ENCODE assay signal across 18 cellular contexts in the genomic region with DNA sequence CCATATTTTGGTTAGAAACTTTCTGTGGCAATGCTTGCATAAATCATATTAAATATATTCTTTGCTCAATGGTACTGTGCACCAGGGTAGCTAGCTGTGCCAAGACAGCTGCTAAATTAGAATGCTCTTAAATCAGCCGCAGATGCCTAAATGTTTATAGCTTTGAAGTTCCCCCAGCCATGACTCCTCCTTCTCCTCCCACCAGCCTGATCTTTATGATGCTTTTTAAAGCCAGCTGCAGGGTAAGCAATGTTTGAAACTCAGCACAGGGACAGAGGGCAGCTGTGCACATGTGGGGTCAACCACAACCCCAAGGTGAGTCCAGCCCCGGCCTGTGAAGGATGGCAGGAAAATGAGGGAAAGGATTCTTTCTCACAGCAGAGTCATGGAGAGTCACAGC.
"Had no signal": no experiment of that assay in that cellular context is flagged by ENCODE, and none has a peak within 500 bp of the region (broad histone marks: within the 10 kb centered on the region; RNA-seq: fewer than 3 reads in every experiment).

No MANE protein-coding gene starts in this region.

- DNase-seq: activated CD4-positive, alpha-beta memory T cell treated with anti-CD3 and anti-CD28 coated beads for 36 hours; activated CD4-positive, alpha-beta T cell treated with anti-CD3 and anti-CD28 coated beads for 36 hours; activated CD8-positive, alpha-beta memory T cell treated with anti-CD3 and anti-CD28 coated beads, Interleukin-2, amount 10 ng/mL, durations not matched to agents 7 days and 5 days; activated naive CD4-positive, alpha-beta T cell treated with anti-CD3 and anti-CD28 coated beads, Interleukin-2, amount 10 ng/mL, durations not matched to agents 7 days and 5 days; activated T-cell treated with anti-CD3 and anti-CD28 coated beads, Interleukin-2, amount 50 U/mL, for 24 hours; dorsolateral prefrontal cortex; left ventricle myocardium superior; mesendoderm; right cardiac atrium; stimulated activated CD4-positive, alpha-beta T cell treated with anti-CD3 and anti-CD28 coated beads, Interleukin-12 subunit alpha, Interleukin-12 subunit beta, amount 100 ng/mL, for 4 hours; stimulated activated CD4-positive, alpha-beta T cell treated with anti-CD3 and anti-CD28 coated beads, Interleukin-2, amount 100 ng/mL, for 24 hours; stomach had no signal

- H3K27ac Mint-ChIP-seq: activated CD4-positive, alpha-beta memory T cell treated with anti-CD3 and anti-CD28 coated beads for 36 hours; activated CD4-positive, alpha-beta T cell treated with anti-CD3 and anti-CD28 coated beads for 36 hours; activated CD8-positive, alpha-beta memory T cell treated with anti-CD3 and anti-CD28 coated beads, Interleukin-2, amount 10 ng/mL, durations not matched to agents 7 days and 5 days; activated naive CD4-positive, alpha-beta T cell treated with anti-CD3 and anti-CD28 coated beads, Interleukin-2, amount 10 ng/mL, durations not matched to agents 7 days and 5 days; activated T-cell treated with anti-CD3 and anti-CD28 coated beads, Interleukin-2, amount 50 U/mL, for 24 hours; T-helper 1 cell treated with Interleukin-12 subunit alpha and Interleukin-12 subunit beta and Interleukin-4 antibody, amounts not matched to agents 30 μg/mL and 1 μg/mL, for 36 hours had no signal

- H3K4me1 Mint-ChIP-seq: activated CD4-positive, alpha-beta T cell treated with anti-CD3 and anti-CD28 coated beads for 36 hours; activated CD8-positive, alpha-beta memory T cell treated with anti-CD3 and anti-CD28 coated beads, Interleukin-2, amount 10 ng/mL, durations not matched to agents 7 days and 5 days; activated naive CD4-positive, alpha-beta T cell treated with anti-CD3 and anti-CD28 coated beads, Interleukin-2, amount 10 ng/mL, durations not matched to agents 7 days and 5 days had no signal

- H3K27me3 Mint-ChIP-seq: activated CD4-positive, alpha-beta T cell treated with anti-CD3 and anti-CD28 coated beads for 36 hours; activated CD8-positive, alpha-beta memory T cell treated with anti-CD3 and anti-CD28 coated beads, Interleukin-2, amount 10 ng/mL, durations not matched to agents 7 days and 5 days; activated naive CD4-positive, alpha-beta T cell treated with anti-CD3 and anti-CD28 coated beads, Interleukin-2, amount 10 ng/mL, durations not matched to agents 7 days and 5 days; activated T-cell treated with anti-CD3 and anti-CD28 coated beads, Interleukin-2, amount 50 U/mL, for 24 hours had no signal

- H3K36me3 Mint-ChIP-seq: activated CD4-positive, alpha-beta memory T cell treated with anti-CD3 and anti-CD28 coated beads for 36 hours; activated CD8-positive, alpha-beta memory T cell treated with anti-CD3 and anti-CD28 coated beads, Interleukin-2, amount 10 ng/mL, durations not matched to agents 7 days and 5 days; activated naive CD4-positive, alpha-beta T cell treated with anti-CD3 and anti-CD28 coated beads, Interleukin-2, amount 10 ng/mL, durations not matched to agents 7 days and 5 days had no signal

- H3K9me3 ChIP-seq: prostate gland, thoracic aorta had no signal

- H3K9me3 Mint-ChIP-seq: nephron had no signal

- H3K27ac ChIP-seq: cardiac muscle cell, prostate gland, stomach, thoracic aorta had no signal

- H3K36me3 ChIP-seq: cardiac muscle cell, prostate gland, stomach, thoracic aorta had no signal

- H3K4me3 Mint-ChIP-seq: activated CD4-positive, alpha-beta memory T cell treated with anti-CD3 and anti-CD28 coated beads for 36 hours; activated CD4-positive, alpha-beta T cell treated with anti-CD3 and anti-CD28 coated beads for 36 hours; activated CD8-positive, alpha-beta memory T cell treated with anti-CD3 and anti-CD28 coated beads, Interleukin-2, amount 10 ng/mL, durations not matched to agents 7 days and 5 days; activated naive CD4-positive, alpha-beta T cell treated with anti-CD3 and anti-CD28 coated beads, Interleukin-2, amount 10 ng/mL, durations not matched to agents 7 days and 5 days; activated T-cell treated with anti-CD3 and anti-CD28 coated beads, Interleukin-2, amount 50 U/mL, for 24 hours; nephron; T-helper 1 cell treated with Interleukin-12 subunit alpha and Interleukin-12 subunit beta and Interleukin-4 antibody, amounts not matched to agents 30 μg/mL and 1 μg/mL, for 36 hours had no signal

- H3K4me3 ChIP-seq: cardiac muscle cell, dorsolateral prefrontal cortex, prostate gland, stomach, thoracic aorta had no signal

- H3K27me3 ChIP-seq: cardiac muscle cell, stomach had no signal

- H3K4me1 ChIP-seq: prostate gland had no signal

- ATAC-seq: activated CD4-positive, alpha-beta T cell treated with anti-CD3 and anti-CD28 coated beads for 36 hours; activated CD8-positive, alpha-beta memory T cell treated with anti-CD3 and anti-CD28 coated beads, Interleukin-2, amount 10 ng/mL, durations not matched to agents 7 days and 5 days; esophagus mucosa; left ventricle myocardium superior; right cardiac atrium had no signal
